In the genomic region with DNA sequence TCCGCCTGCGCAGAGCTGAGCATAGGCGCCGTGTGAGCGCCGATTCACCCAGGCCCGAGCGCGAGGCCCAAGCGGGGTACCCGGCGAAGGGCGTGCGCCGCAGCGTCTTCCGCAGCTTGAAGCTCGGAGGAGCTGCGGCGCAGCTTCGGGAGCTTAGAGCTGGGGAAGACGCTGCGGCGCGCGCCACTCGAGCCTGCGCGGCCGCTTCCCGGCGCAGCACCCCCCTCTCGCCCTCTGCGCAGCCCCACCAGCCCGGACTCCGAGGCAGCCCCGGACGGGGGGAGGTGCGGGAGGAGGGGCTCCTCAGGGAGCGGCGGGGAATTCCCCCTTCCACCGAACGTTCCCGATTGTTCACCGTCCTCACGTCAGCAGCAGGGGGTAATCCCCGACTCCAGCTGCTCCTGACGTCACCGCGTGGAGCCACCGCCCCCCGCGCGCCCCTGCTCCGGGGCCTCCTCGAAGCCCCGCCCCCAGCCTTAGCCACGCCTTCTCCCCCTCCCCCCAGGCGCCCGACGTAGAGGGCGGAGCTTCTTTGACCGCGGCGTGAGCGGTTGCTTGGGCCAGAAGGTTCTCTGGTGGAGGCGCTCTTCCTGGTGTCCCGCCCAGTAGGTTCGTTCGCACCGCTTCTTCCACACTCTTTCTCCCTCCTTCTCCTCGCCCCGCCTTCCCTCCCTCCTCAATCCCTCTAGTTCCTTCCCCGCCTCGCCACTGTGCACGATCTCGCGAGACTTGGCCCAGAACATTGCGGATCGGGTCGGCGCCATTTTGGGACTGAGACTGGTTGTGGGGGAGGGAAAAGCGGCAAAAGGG, we compare ENCODE assay signal across 1 cellular context.
A peak's percentile ranks its signal among the peaks of the same experiment; 100 is the strongest.
TF ChIP-seq lines count a peak whose summit lies in the region.

TSS of gene GPBP1 (plus strand) at position 742 of the 810 bp plus-strand sequence. CDS start 40,072 bp downstream, outside the sequence.

TF ChIP-seq in HepG2, 621 proteins besides CTCF, POLR2A, EP300 and RAD21 (continued from another document and continues in another):
- TF ChIP-seq ZNF615 (CRISPR knock-in tag; IDR thresholded peaks at IDR 0.05; ENCODE audit: borderline replicate concordance), result no peak
- no peak for TF ChIP-seq ZEB1 (IDR thresholded peaks at IDR 0.05; ENCODE audit: insufficient replicate concordance, low read depth)
- TF ChIP-seq FLYWCH1 (CRISPR knock-in tag; IDR thresholded peaks at IDR 0.05), result no peak
- TF ChIP-seq GRHL1 (CRISPR knock-in tag; conservative IDR thresholded peaks at IDR 0.05), result no peak
- TF ChIP-seq, protein P1, sequence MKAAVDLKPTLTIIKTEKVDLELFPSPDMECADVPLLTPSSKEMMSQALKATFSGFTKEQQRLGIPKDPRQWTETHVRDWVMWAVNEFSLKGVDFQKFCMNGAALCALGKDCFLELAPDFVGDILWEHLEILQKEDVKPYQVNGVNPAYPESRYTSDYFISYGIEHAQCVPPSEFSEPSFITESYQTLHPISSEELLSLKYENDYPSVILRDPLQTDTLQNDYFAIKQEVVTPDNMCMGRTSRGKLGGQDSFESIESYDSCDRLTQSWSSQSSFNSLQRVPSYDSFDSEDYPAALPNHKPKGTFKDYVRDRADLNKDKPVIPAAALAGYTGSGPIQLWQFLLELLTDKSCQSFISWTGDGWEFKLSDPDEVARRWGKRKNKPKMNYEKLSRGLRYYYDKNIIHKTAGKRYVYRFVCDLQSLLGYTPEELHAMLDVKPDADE (CRISPR knock-in tag; IDR thresholded peaks at IDR 0.05), result peak; percentile 87
- TF ChIP-seq ZNF75D (CRISPR knock-in tag; IDR thresholded peaks at IDR 0.05; ENCODE audit: borderline replicate concordance), result no peak
- TF ChIP-seq SP2 (CRISPR knock-in tag; IDR thresholded peaks at IDR 0.05), result no peak
- peak; percentile 42; the same call in 1 of the 2 replicates for TF ChIP-seq ARNTL (CRISPR knock-in tag; IDR thresholded peaks at IDR 0.05)
- no peak for TF ChIP-seq ZNF775 (CRISPR knock-in tag; IDR thresholded peaks at IDR 0.05; ENCODE audit: borderline replicate concordance)
- TF ChIP-seq ZNF260 (CRISPR knock-in tag; IDR thresholded peaks at IDR 0.05; ENCODE audit: borderline replicate concordance, low read depth), result no peak
- TF ChIP-seq, protein P2, sequence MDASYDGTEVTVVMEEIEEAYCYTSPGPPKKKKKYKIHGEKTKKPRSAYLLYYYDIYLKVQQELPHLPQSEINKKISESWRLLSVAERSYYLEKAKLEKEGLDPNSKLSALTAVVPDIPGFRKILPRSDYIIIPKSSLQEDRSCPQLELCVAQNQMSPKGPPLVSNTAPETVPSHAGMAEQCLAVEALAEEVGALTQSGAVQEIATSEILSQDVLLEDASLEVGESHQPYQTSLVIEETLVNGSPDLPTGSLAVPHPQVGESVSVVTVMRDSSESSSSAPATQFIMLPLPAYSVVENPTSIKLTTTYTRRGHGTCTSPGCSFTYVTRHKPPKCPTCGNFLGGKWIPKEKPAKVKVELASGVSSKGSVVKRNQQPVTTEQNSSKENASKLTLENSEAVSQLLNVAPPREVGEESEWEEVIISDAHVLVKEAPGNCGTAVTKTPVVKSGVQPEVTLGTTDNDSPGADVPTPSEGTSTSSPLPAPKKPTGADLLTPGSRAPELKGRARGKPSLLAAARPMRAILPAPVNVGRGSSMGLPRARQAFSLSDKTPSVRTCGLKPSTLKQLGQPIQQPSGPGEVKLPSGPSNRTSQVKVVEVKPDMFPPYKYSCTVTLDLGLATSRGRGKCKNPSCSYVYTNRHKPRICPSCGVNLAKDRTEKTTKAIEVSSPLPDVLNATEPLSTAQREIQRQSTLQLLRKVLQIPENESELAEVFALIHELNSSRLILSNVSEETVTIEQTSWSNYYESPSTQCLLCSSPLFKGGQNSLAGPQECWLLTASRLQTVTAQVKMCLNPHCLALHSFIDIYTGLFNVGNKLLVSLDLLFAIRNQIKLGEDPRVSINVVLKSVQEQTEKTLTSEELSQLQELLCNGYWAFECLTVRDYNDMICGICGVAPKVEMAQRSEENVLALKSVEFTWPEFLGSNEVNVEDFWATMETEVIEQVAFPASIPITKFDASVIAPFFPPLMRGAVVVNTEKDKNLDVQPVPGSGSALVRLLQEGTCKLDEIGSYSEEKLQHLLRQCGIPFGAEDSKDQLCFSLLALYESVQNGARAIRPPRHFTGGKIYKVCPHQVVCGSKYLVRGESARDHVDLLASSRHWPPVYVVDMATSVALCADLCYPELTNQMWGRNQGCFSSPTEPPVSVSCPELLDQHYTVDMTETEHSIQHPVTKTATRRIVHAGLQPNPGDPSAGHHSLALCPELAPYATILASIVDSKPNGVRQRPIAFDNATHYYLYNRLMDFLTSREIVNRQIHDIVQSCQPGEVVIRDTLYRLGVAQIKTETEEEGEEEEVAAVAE (CRISPR knock-in tag; IDR thresholded peaks at IDR 0.05; ENCODE audit: borderline replicate concordance), result no peak
- no peak for TF ChIP-seq KLF11 (CRISPR knock-in tag; IDR thresholded peaks at IDR 0.05)
- no peak for TF ChIP-seq PHB2 (IDR thresholded peaks at IDR 0.05; ENCODE audit: partially characterized antibody)
- TF ChIP-seq ZNF639 (CRISPR knock-in tag; conservative IDR thresholded peaks at IDR 0.05), result peak; percentile 96
- TF ChIP-seq AHDC1 (CRISPR knock-in tag; IDR thresholded peaks at IDR 0.05; ENCODE audit: borderline replicate concordance), result peak; percentile 31; the same call in 1 of the 2 replicates
- TF ChIP-seq U2AF1 (optimal IDR thresholded peaks at IDR 0.05; ENCODE audit: low read depth, low read length), result no peak
- no peak for TF ChIP-seq HBP1 (CRISPR knock-in tag; IDR thresholded peaks at IDR 0.05; ENCODE audit: low read depth)
- no peak for TF ChIP-seq NKX3-1 (CRISPR knock-in tag; IDR thresholded peaks at IDR 0.05)
- no peak for TF ChIP-seq MAFF (IDR thresholded peaks at IDR 0.05; ENCODE audit: low read depth, low read length)
- peak; percentile 48 for TF ChIP-seq ZNF777 (CRISPR knock-in tag; IDR thresholded peaks at IDR 0.05)
- TF ChIP-seq ZNF280B (CRISPR knock-in tag; IDR thresholded peaks at IDR 0.05; ENCODE audit: borderline replicate concordance), result no peak; the same call in 1 of the 2 replicates
- 0 out of 2 replicates have a peak, but pooled peaks have one; percentile 20 for TF ChIP-seq ZNF362 (CRISPR knock-in tag; IDR thresholded peaks at IDR 0.05; ENCODE audit: borderline replicate concordance)
- peak; percentile 97; the same call in 1 of the 2 replicates for TF ChIP-seq ZFP82 (CRISPR knock-in tag; IDR thresholded peaks at IDR 0.05; ENCODE audit: borderline replicate concordance)
- TF ChIP-seq SRY (CRISPR knock-in tag; IDR thresholded peaks at IDR 0.05), result no peak; the same call in 1 of the 2 replicates
- TF ChIP-seq ZNF382 (CRISPR knock-in tag; IDR thresholded peaks at IDR 0.05; ENCODE audit: borderline replicate concordance), result no peak
- TF ChIP-seq, protein P3, sequence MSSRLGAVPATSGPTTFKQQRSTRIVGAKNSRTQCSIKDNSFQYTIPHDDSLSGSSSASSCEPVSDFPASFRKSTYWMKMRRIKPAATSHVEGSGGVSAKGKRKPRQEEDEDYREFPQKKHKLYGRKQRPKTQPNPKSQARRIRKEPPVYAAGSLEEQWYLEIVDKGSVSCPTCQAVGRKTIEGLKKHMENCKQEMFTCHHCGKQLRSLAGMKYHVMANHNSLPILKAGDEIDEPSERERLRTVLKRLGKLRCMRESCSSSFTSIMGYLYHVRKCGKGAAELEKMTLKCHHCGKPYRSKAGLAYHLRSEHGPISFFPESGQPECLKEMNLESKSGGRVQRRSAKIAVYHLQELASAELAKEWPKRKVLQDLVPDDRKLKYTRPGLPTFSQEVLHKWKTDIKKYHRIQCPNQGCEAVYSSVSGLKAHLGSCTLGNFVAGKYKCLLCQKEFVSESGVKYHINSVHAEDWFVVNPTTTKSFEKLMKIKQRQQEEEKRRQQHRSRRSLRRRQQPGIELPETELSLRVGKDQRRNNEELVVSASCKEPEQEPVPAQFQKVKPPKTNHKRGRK (CRISPR knock-in tag; IDR thresholded peaks at IDR 0.05), result no peak
- TF ChIP-seq SALL1 (CRISPR knock-in tag; IDR thresholded peaks at IDR 0.05), result peak; percentile 84
- TF ChIP-seq EHMT2 (IDR thresholded peaks at IDR 0.05; ENCODE audit: borderline replicate concordance, low read depth, low read length), result no peak
- no peak; the same call in 1 of the 2 replicates for TF ChIP-seq ZNF572 (CRISPR knock-in tag; IDR thresholded peaks at IDR 0.05)
- TF ChIP-seq AHR (CRISPR knock-in tag; IDR thresholded peaks at IDR 0.05), result no peak; the same call in 1 of the 2 replicates
- 0 out of 2 replicates have a peak, but pooled peaks have one; percentile 26 for TF ChIP-seq ZNF367 (CRISPR knock-in tag; IDR thresholded peaks at IDR 0.05; ENCODE audit: borderline replicate concordance)
- TF ChIP-seq THAP11 (CRISPR knock-in tag; IDR thresholded peaks at IDR 0.05), result peak; percentile 70
